ENCODE assay signal across 14 cellular contexts in the genomic region with DNA sequence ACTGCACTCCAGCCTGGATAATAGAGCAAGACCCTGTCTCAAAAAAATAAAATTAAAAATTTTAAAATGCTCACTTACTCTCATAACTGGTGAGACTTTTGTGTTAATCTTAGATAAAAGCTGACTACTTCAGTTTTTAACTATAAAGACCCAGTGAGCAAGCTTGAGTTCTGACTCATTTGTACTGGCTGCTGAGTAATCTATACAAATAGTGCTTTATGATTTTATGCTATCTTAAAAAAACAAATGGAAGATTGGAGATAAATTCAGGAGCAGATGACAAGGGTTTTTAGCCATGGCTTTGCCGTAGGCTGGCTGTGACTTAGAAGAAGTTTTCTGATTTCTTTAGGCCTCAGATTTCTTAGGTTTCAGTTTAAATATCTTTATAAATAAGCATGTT. TPM values are rescaled to one million over a fixed set of nuclear protein-coding genes. Genes with fewer than 3 reads are reported as not detected.
DNase-seq lines count a peak whose midpoint lies in the region; ATAC-seq and TF ChIP-seq lines count a peak whose summit lies in the region.
"Had no signal": no experiment of that assay in that cellular context is flagged by ENCODE, and none has a peak within 500 bp of the region (broad histone marks: within the 10 kb centered on the region; RNA-seq: fewer than 3 reads in every experiment).

No MANE protein-coding gene starts in this region.

- TF ChIP-seq CTCF in kidney epithelial cell (IDR thresholded peaks at IDR 0.05; ENCODE audit: insufficient read depth, low read length, poor library complexity, severe bottlenecking), result no peak
- no peak for TF ChIP-seq CTCF in endothelial cell (IDR thresholded peaks at IDR 0.05; ENCODE audit: unreplicated experiment)

- H3K9me3 Mint-ChIP-seq in endothelial cell (ENCODE audit: unreplicated experiment), result no peaks in the 10 kb centered on the region
- no peaks in the 10 kb centered on the region for H3K9me3 Mint-ChIP-seq in activated T-helper 2 cell treated with anti-CD3 and anti-CD28 coated beads, Interferon-gamma antibody, Interleukin-2, Interleukin-4, amounts not matched to agents 10 μg/mL and 5 μg/mL and 100 μg/mL, durations not matched to agents 14 hours and 24 hours and 36 hours
- H3K9me3 Mint-ChIP-seq: activated CD4-positive, alpha-beta T cell treated with anti-CD3 and anti-CD28 coated beads, Interleukin-2, amount 10 ng/mL, durations not matched to agents 24 days and 14 days; CD14-positive monocyte had no signal

- H3K4me3 ChIP-seq in kidney epithelial cell (ENCODE audit: low read depth, low read length), result no peak overlapping the region
- H3K4me3 ChIP-seq: upper lobe of right lung had no signal

- intact Hi-C loops in activated T-helper 2 cell treated with anti-CD3 and anti-CD28 coated beads, Interferon-gamma antibody, Interleukin-2, Interleukin-4, amounts not matched to agents 10 μg/mL and 5 μg/mL and 100 μg/mL, durations not matched to agents 14 hours and 24 hours and 36 hours (cut with micrococcal nuclease), result no loop called here

- no peaks in the 10 kb centered on the region for H3K27me3 Mint-ChIP-seq in endothelial cell (ENCODE audit: unreplicated experiment)
- H3K27me3 Mint-ChIP-seq in activated T-helper 2 cell treated with anti-CD3 and anti-CD28 coated beads, Interferon-gamma antibody, Interleukin-2, Interleukin-4, amounts not matched to agents 10 μg/mL and 5 μg/mL and 100 μg/mL, durations not matched to agents 14 hours and 24 hours and 36 hours (ENCODE audit: low read depth), result no peaks in the 10 kb centered on the region
- H3K27me3 Mint-ChIP-seq: activated CD4-positive, alpha-beta T cell treated with anti-CD3 and anti-CD28 coated beads, Interleukin-2, amount 10 ng/mL, durations not matched to agents 24 days and 14 days had no signal

- no peaks in the 10 kb centered on the region for H3K36me3 Mint-ChIP-seq in endothelial cell (ENCODE audit: low read depth, unreplicated experiment)
- H3K36me3 Mint-ChIP-seq in activated T-helper 2 cell treated with anti-CD3 and anti-CD28 coated beads, Interferon-gamma antibody, Interleukin-2, Interleukin-4, amounts not matched to agents 10 μg/mL and 5 μg/mL and 100 μg/mL, durations not matched to agents 14 hours and 24 hours and 36 hours (ENCODE audit: low read depth), result no peaks in the 10 kb centered on the region
- H3K36me3 Mint-ChIP-seq: CD14-positive monocyte had no signal

- in situ Hi-C loops in ACHN (cut with HindIII; ENCODE audit: low pct_ligation_motif_present, low pct_unique_long_range_greater_than_20kb, low sequenced_read_pairs), result no loop called here

- no peaks in the 10 kb centered on the region for H3K27me3 ChIP-seq in kidney epithelial cell (ENCODE audit: control insufficient read depth, insufficient read depth, low read length)
- H3K27me3 ChIP-seq: upper lobe of right lung had no signal

- no peak overlapping the region for H3K4me3 Mint-ChIP-seq in endothelial cell (ENCODE audit: unreplicated experiment)
- no peak overlapping the region for H3K4me3 Mint-ChIP-seq in activated T-helper 2 cell treated with anti-CD3 and anti-CD28 coated beads, Interferon-gamma antibody, Interleukin-2, Interleukin-4, amounts not matched to agents 10 μg/mL and 5 μg/mL and 100 μg/mL, durations not matched to agents 14 hours and 24 hours and 36 hours (ENCODE audit: low read depth)
- H3K4me3 Mint-ChIP-seq: activated CD4-positive, alpha-beta T cell treated with anti-CD3 and anti-CD28 coated beads, Interleukin-2, amount 10 ng/mL, durations not matched to agents 24 days and 14 days; CD14-positive monocyte had no signal

- no peaks in the 10 kb centered on the region for H3K36me3 ChIP-seq in kidney epithelial cell (ENCODE audit: control insufficient read depth, insufficient read depth, low read length)
- H3K36me3 ChIP-seq: upper lobe of right lung had no signal

- H3K4me1 Mint-ChIP-seq in endothelial cell (ENCODE audit: unreplicated experiment), result no peaks in the 10 kb centered on the region
- peaks cover 5% of the 10 kb centered on the region for H3K4me1 Mint-ChIP-seq in activated T-helper 2 cell treated with anti-CD3 and anti-CD28 coated beads, Interferon-gamma antibody, Interleukin-2, Interleukin-4, amounts not matched to agents 10 μg/mL and 5 μg/mL and 100 μg/mL, durations not matched to agents 14 hours and 24 hours and 36 hours (ENCODE audit: low read depth)
- H3K4me1 Mint-ChIP-seq: activated CD4-positive, alpha-beta T cell treated with anti-CD3 and anti-CD28 coated beads, Interleukin-2, amount 10 ng/mL, durations not matched to agents 24 days and 14 days; CD14-positive monocyte had no signal

- peak; percentile 54 for DNase-seq in ACHN
- peak; percentile 53 for DNase-seq in HS-5 (ENCODE audit: low read depth)
- peak; percentile 33 for DNase-seq in astrocyte of the hippocampus (ENCODE audit: low read depth, low spot score)
- DNase-seq in kidney epithelial cell (ENCODE audit: low read depth), result peak; percentile 12
- DNase-seq in endothelial cell (ENCODE audit: low spot score), result no peak
- no peak for DNase-seq in activated T-helper 2 cell treated with anti-CD3 and anti-CD28 coated beads, Interferon-gamma antibody, Interleukin-2, Interleukin-4, amounts not matched to agents 10 μg/mL and 5 μg/mL and 100 μg/mL, durations not matched to agents 14 hours and 24 hours and 36 hours (ENCODE audit: low spot score)
- DNase-seq: activated CD4-positive, alpha-beta T cell treated with anti-CD3 and anti-CD28 coated beads, Interleukin-2, amount 10 ng/mL, durations not matched to agents 24 days and 14 days; NCI-H2171; SHP77; upper lobe of right lung had no signal

- ATAC-seq in GM19035 (IDR thresholded peaks at IDR 0.05; ENCODE audit: unreplicated experiment) (no peak), HG03460 (IDR thresholded peaks at IDR 0.05; ENCODE audit: unreplicated experiment) (no peak)
- ATAC-seq: left lobe of liver, upper lobe of right lung had no signal

- no peak overlapping the region for H3K27ac Mint-ChIP-seq in endothelial cell (ENCODE audit: unreplicated experiment)
- H3K27ac Mint-ChIP-seq in activated T-helper 2 cell treated with anti-CD3 and anti-CD28 coated beads, Interferon-gamma antibody, Interleukin-2, Interleukin-4, amounts not matched to agents 10 μg/mL and 5 μg/mL and 100 μg/mL, durations not matched to agents 14 hours and 24 hours and 36 hours, result no peak overlapping the region
- H3K27ac Mint-ChIP-seq: activated CD4-positive, alpha-beta T cell treated with anti-CD3 and anti-CD28 coated beads, Interleukin-2, amount 10 ng/mL, durations not matched to agents 24 days and 14 days; CD14-positive monocyte had no signal

RNA-seq across cellular contexts. Expression of gene SNTB2, which starts 30.5 kb away (rescaled TPM):
- 9.0 and 28.8 TPM in 2 replicates for total RNA-seq in kidney epithelial cell
- total RNA-seq in endothelial cell (ENCODE audit: unreplicated experiment), result 16.8 TPM
- 29.8 and 30.4 TPM in 2 replicates for total RNA-seq in activated T-helper 2 cell treated with anti-CD3 and anti-CD28 coated beads, Interferon-gamma antibody, Interleukin-2, Interleukin-4, amounts not matched to agents 10 μg/mL and 5 μg/mL and 100 μg/mL, durations not matched to agents 14 hours and 24 hours and 36 hours

Comparison
In these comparisons a context has a peak if more than half of its experiments do, and no peak if none do; other contexts are left out.
1. DNase-seq: peak in ACHN (single experiment), HS-5 (single experiment), astrocyte of the hippocampus (single experiment) and kidney epithelial cell (single experiment); none in endothelial cell (single experiment) and activated T-helper 2 cell treated with anti-CD3 and anti-CD28 coated beads, Interferon-gamma antibody, Interleukin-2, Interleukin-4, amounts not matched to agents 10 μg/mL and 5 μg/mL and 100 μg/mL, durations not matched to agents 14 hours and 24 hours and 36 hours (single experiment).